20 cellular contexts compared by ENCODE assay signal in genomic region chr15:65863106-65863505, GRCh38. TPM values are rescaled to one million over a fixed set of nuclear protein-coding genes. Genes with fewer than 3 reads are reported as not detected.
A peak's percentile ranks its signal among the peaks of the same experiment; 100 is the strongest.
DNase-seq lines count a peak whose midpoint lies in the region; ATAC-seq and TF ChIP-seq lines count a peak whose summit lies in the region.
"Had no signal": no experiment of that assay in that cellular context is flagged by ENCODE, and none has a peak within 500 bp of the region (broad histone marks: within the 10 kb centered on the region; RNA-seq: fewer than 3 reads in every experiment).

No MANE protein-coding gene starts in this region.

- no peaks in the 10 kb centered on the region for H3K36me3 Mint-ChIP-seq in activated naive CD4-positive, alpha-beta T cell treated with anti-CD3 and anti-CD28 coated beads for 36 hours (ENCODE audit: low read depth)
- H3K36me3 Mint-ChIP-seq in activated naive CD4-positive, alpha-beta T cell treated with anti-CD3 and anti-CD28 coated beads, Interleukin-2, amount 10 ng/mL, durations not matched to agents 7 days and 5 days = no peaks in the 10 kb centered on the region
- H3K36me3 Mint-ChIP-seq: activated CD8-positive, alpha-beta memory T cell treated with anti-CD3 and anti-CD28 coated beads, Interleukin-2, amount 10 ng/mL, durations not matched to agents 7 days and 5 days; CD4-positive, CD25-positive, alpha-beta regulatory T cell had no signal

- H3K4me1 Mint-ChIP-seq in activated naive CD4-positive, alpha-beta T cell treated with anti-CD3 and anti-CD28 coated beads for 36 hours (ENCODE audit: low read depth) = peaks cover 8% of the 10 kb centered on the region
- H3K4me1 Mint-ChIP-seq in activated naive CD4-positive, alpha-beta T cell treated with anti-CD3 and anti-CD28 coated beads, Interleukin-2, amount 10 ng/mL, durations not matched to agents 7 days and 5 days = peaks cover 8% of the 10 kb centered on the region

- no peaks in the 10 kb centered on the region for H4K20me1 ChIP-seq in OCI-LY7 (ENCODE audit: insufficient read depth, low read length)

- POLR2A ChIA-PET in OCI-LY7 (lab: Charles Lee) = interaction anchor here (0.6 kb wide), 1 partner anchor 181 kb away, joined by 3 read pairs; no protein-coding TSS in a partner anchor

- ATAC-seq in GM21619 (IDR thresholded peaks at IDR 0.05; ENCODE audit: unreplicated experiment) (no peak), aorta (ENCODE audit: low FRiP score) (no peak), GM18907 (IDR thresholded peaks at IDR 0.05; ENCODE audit: unreplicated experiment) (no peak)

- no peak overlapping the region for H3K4me3 Mint-ChIP-seq in activated naive CD4-positive, alpha-beta T cell treated with anti-CD3 and anti-CD28 coated beads for 36 hours
- H3K4me3 Mint-ChIP-seq in activated naive CD4-positive, alpha-beta T cell treated with anti-CD3 and anti-CD28 coated beads, Interleukin-2, amount 10 ng/mL, durations not matched to agents 7 days and 5 days = no peak overlapping the region
- H3K4me3 Mint-ChIP-seq: activated CD8-positive, alpha-beta memory T cell treated with anti-CD3 and anti-CD28 coated beads, Interleukin-2, amount 10 ng/mL, durations not matched to agents 7 days and 5 days; nephron progenitor cell had no signal

- H3K27me3 ChIP-seq in iPS-20b (ENCODE audit: insufficient read depth, low read length) (no peaks in the 10 kb centered on the region), aorta (ENCODE audit: control insufficient read depth in 1 of 2, insufficient read depth in 2 of 2, low read length in 1 of 2) (no peaks in the 10 kb centered on the region)
- H3K27me3 ChIP-seq: foreskin keratinocyte, heart left ventricle, right atrium auricular region, spleen had no signal

- H2AFZ ChIP-seq in OCI-LY7 (ENCODE audit: low read length) = peak overlapping the region; percentile 93

- intact Hi-C loops in activated naive CD4-positive, alpha-beta T cell treated with anti-CD3 and anti-CD28 coated beads for 36 hours (cut with micrococcal nuclease) = loop anchor here (2.0 kb wide), 2 partner anchors 54 to 66 kb away; no protein-coding TSS in a partner anchor
- intact Hi-C loops in OCI-LY7 (cut with micrococcal nuclease; ENCODE audit: unreplicated experiment) (no loop called here), aorta (cut with DNase I) (loop anchor here in 1 of 2 donors (10.0 kb wide), 1 partner anchor 228 kb away; no protein-coding TSS in a partner anchor)

- H3K27ac Mint-ChIP-seq in activated naive CD4-positive, alpha-beta T cell treated with anti-CD3 and anti-CD28 coated beads for 36 hours = peak overlapping the region; percentile 24
- H3K27ac Mint-ChIP-seq in activated naive CD4-positive, alpha-beta T cell treated with anti-CD3 and anti-CD28 coated beads, Interleukin-2, amount 10 ng/mL, durations not matched to agents 7 days and 5 days = no peak overlapping the region
- H3K27ac Mint-ChIP-seq: activated CD8-positive, alpha-beta memory T cell treated with anti-CD3 and anti-CD28 coated beads, Interleukin-2, amount 10 ng/mL, durations not matched to agents 7 days and 5 days; activated T-cell treated with anti-CD3 and anti-CD28 coated beads, Interleukin-2, amount 50 U/mL, for 72 hours; CD4-positive, CD25-positive, alpha-beta regulatory T cell; nephron progenitor cell had no signal

- H3K79me2 ChIP-seq in OCI-LY7 (ENCODE audit: insufficient read depth, low read depth, low read length) = no peaks in the 10 kb centered on the region

- H3K9me3 Mint-ChIP-seq in activated naive CD4-positive, alpha-beta T cell treated with anti-CD3 and anti-CD28 coated beads for 36 hours = no peaks in the 10 kb centered on the region
- no peaks in the 10 kb centered on the region for H3K9me3 Mint-ChIP-seq in activated naive CD4-positive, alpha-beta T cell treated with anti-CD3 and anti-CD28 coated beads, Interleukin-2, amount 10 ng/mL, durations not matched to agents 7 days and 5 days
- H3K9me3 Mint-ChIP-seq: activated T-cell treated with anti-CD3 and anti-CD28 coated beads, Interleukin-2, amount 50 U/mL, for 72 hours; CD4-positive, CD25-positive, alpha-beta regulatory T cell; nephron progenitor cell had no signal

- H3K36me3 ChIP-seq in OCI-LY7 (ENCODE audit: insufficient read depth, low read length) (no peaks in the 10 kb centered on the region), iPS-20b (ENCODE audit: insufficient read depth, low read depth, low read length) (no peaks in the 10 kb centered on the region), aorta (ENCODE audit: control insufficient read depth in 1 of 2, insufficient read depth in 2 of 2, low read length in 1 of 2) (no peaks in the 10 kb centered on the region)
- H3K36me3 ChIP-seq: heart left ventricle, lower lobe of right lung, right atrium auricular region, spleen had no signal

- no TSS peak for BruUV-seq in OCI-LY7 (replicated peaks; lab: Mats Ljungman, UMichigan)

- CTCF ChIA-PET in activated naive CD4-positive, alpha-beta T cell treated with anti-CD3 and anti-CD28 coated beads for 36 hours (lab: Charles Lee) = interaction anchor here (0.6 to 3.7 kb wide), 29 partner anchors 11 to 427 kb away, joined by 3 to 17 read pairs (median 4); no protein-coding TSS in a partner anchor
- CTCF ChIA-PET in activated naive CD4-positive, alpha-beta T cell treated with anti-CD3 and anti-CD28 coated beads, Interleukin-2, amount 10 ng/mL, durations not matched to agents 7 days and 5 days (lab: Charles Lee) = interaction anchor here (0.5 to 1.8 kb wide), 23 partner anchors 10 to 478 kb away, joined by 3 to 9 read pairs (median 3); partner anchors contain the start of gene INTS14
- CTCF ChIA-PET in OCI-LY7 (lab: Charles Lee; ENCODE audit: unreplicated experiment) = interaction anchor here (1.1 kb wide), 1 partner anchor 225 kb away, joined by 3 read pairs; no protein-coding TSS in a partner anchor

- H3K9ac ChIP-seq in iPS-20b (ENCODE audit: low read depth, low read length) = peak overlapping the region; percentile 22; the same call in 1 of the 2 replicates

- no peaks in the 10 kb centered on the region for H3K27me3 Mint-ChIP-seq in activated naive CD4-positive, alpha-beta T cell treated with anti-CD3 and anti-CD28 coated beads for 36 hours (ENCODE audit: low read depth)
- H3K27me3 Mint-ChIP-seq in activated naive CD4-positive, alpha-beta T cell treated with anti-CD3 and anti-CD28 coated beads, Interleukin-2, amount 10 ng/mL, durations not matched to agents 7 days and 5 days = peaks cover 13% of the 10 kb centered on the region

- H3K27ac ChIP-seq in OCI-LY7 (ENCODE audit: low read depth, low read length, poor library complexity, severe bottlenecking) (peak overlapping the region; percentile 30), iPS-20b (ENCODE audit: low read length) (no peak overlapping the region), aorta (ENCODE audit: low read depth in 1 of 2, low read length in 2 of 2) (no peak overlapping the region)
- H3K27ac ChIP-seq: foreskin keratinocyte, heart left ventricle, lower lobe of right lung, right atrium auricular region, spleen had no signal

- H3K4me1 ChIP-seq in OCI-LY7 (ENCODE audit: insufficient read depth, low read length, poor library complexity, severe bottlenecking) (peaks cover 10% of the 10 kb centered on the region), iPS-20b (ENCODE audit: insufficient read depth, low read length) (peaks cover 2% of the 10 kb centered on the region; the same call in 1 of the 2 replicates), aorta (ENCODE audit: control insufficient read depth in 1 of 2, insufficient read depth in 2 of 2, low read length in 2 of 2) (no peaks in the 10 kb centered on the region)
- H3K4me1 ChIP-seq: foreskin keratinocyte, lower lobe of right lung, right atrium auricular region had no signal

- 92 to 94% methylated on average over 6 of the region's 6 CpGs for WGBS in aorta, 2 donors

- TF ChIP-seq CTCF in OCI-LY7 (conservative IDR thresholded peaks at IDR 0.05; ENCODE audit: low read length) = no peak

- no peak for DNase-seq in activated naive CD4-positive, alpha-beta T cell treated with anti-CD3 and anti-CD28 coated beads for 36 hours
- DNase-seq in activated naive CD4-positive, alpha-beta T cell treated with anti-CD3 and anti-CD28 coated beads, Interleukin-2, amount 10 ng/mL, durations not matched to agents 7 days and 5 days = no peak
- DNase-seq in OCI-LY7 (ENCODE audit: low spot score) (peak; percentile 20), aorta (no peak), NCI-H2171 (lab: John Stamatoyannopoulos, UW) (no peak)
- DNase-seq: 8988T, lower lobe of right lung, NCI-H2107, Right ventricle myocardium superior, spleen had no signal

- no peaks in the 10 kb centered on the region for H3K9me3 ChIP-seq in OCI-LY7 (ENCODE audit: low read length)
- H3K9me3 ChIP-seq in iPS-20b (ENCODE audit: insufficient read depth, low read depth, low read length) = no peaks in the 10 kb centered on the region
- no peaks in the 10 kb centered on the region for H3K9me3 ChIP-seq in aorta (ENCODE audit: control insufficient read depth, low read length)
- H3K9me3 ChIP-seq: heart left ventricle, lower lobe of right lung, right atrium auricular region, spleen had no signal

- H3K9me2 ChIP-seq in OCI-LY7 (ENCODE audit: insufficient read depth, low read length) = no peaks in the 10 kb centered on the region

- H3K4me3 ChIP-seq in OCI-LY7 (ENCODE audit: low read depth, low read length, poor library complexity, severe bottlenecking) (peak overlapping the region; percentile 14), iPS-20b (ENCODE audit: low read length) (no peak overlapping the region), aorta (ENCODE audit: low read length in 2 of 2) (no peak overlapping the region)
- H3K4me3 ChIP-seq: heart left ventricle, lower lobe of right lung, right atrium auricular region, spleen had no signal

- peak overlapping the region; percentile 55 for H3K4me2 ChIP-seq in OCI-LY7 (ENCODE audit: low read length)

RNA-seq across cellular contexts. Expression of gene RAB11A, which starts 6.2 kb away (rescaled TPM):
- 100 to 1,000 TPM; 151 to 157 TPM for total RNA-seq in activated naive CD4-positive, alpha-beta T cell treated with anti-CD3 and anti-CD28 coated beads for 36 hours
- 116 and 130 TPM in 2 replicates for total RNA-seq in OCI-LY7 (2014; rRNA removed; shearing (Covaris generic))
- total RNA-seq in OCI-LY7 (2022) (196 and 197 TPM in 2 replicates), aorta (100 to 1,000 TPM; 149 to 156 TPM)
- polyA plus RNA-seq in aorta = 10 to 100 TPM; 89.0 to 94.2 TPM
